8 cellular contexts compared by ENCODE assay signal in genomic region chr22:29031236-29031982, GRCh38. TPM values are rescaled to one million over a fixed set of nuclear protein-coding genes. Genes with fewer than 3 reads are reported as not detected.
A peak's percentile ranks its signal among the peaks of the same experiment; 100 is the strongest.
DNase-seq lines count a peak whose midpoint lies in the region; ATAC-seq and TF ChIP-seq lines count a peak whose summit lies in the region.

No MANE protein-coding gene starts in this region.

- H3K4me3 Mint-ChIP-seq in CD8-positive, alpha-beta T cell, result no peak overlapping the region

- peak overlapping the region; percentile 54 for H3K4me3 ChIP-seq in SJCRH30
- no peak overlapping the region for H3K4me3 ChIP-seq in esophagus (ENCODE audit: low read depth in 1 of 2, low read length in 2 of 2)
- H3K4me3 ChIP-seq in CD8-positive, alpha-beta T cell (ENCODE audit: low read depth, low read length), result no peak overlapping the region

- peaks cover 11% of the 10 kb centered on the region for H3K4me1 Mint-ChIP-seq in CD8-positive, alpha-beta T cell (ENCODE audit: low read depth)

- H3K27ac Mint-ChIP-seq in CD8-positive, alpha-beta T cell, result no peak overlapping the region

- H3K27me3 ChIP-seq in SJCRH30 (no peaks in the 10 kb centered on the region), esophagus (ENCODE audit: control insufficient read depth in 1 of 2, insufficient read depth in 2 of 2, low read length in 2 of 2) (no peaks in the 10 kb centered on the region)
- H3K27me3 ChIP-seq in CD8-positive, alpha-beta T cell (ENCODE audit: insufficient read depth, low read length), result peaks cover 36% of the 10 kb centered on the region

- H3K36me3 ChIP-seq in SJCRH30 (no peaks in the 10 kb centered on the region), esophagus (ENCODE audit: control insufficient read depth in 2 of 2, insufficient read depth in 2 of 2, low read length in 1 of 2) (no peaks in the 10 kb centered on the region)
- H3K36me3 ChIP-seq in CD8-positive, alpha-beta T cell (ENCODE audit: insufficient read depth, low read length), result no peaks in the 10 kb centered on the region

- H3K4me1 ChIP-seq in SJCRH30 (peaks cover 14% of the 10 kb centered on the region), esophagus (ENCODE audit: control insufficient read depth in 2 of 2, insufficient read depth in 2 of 2, low read length in 1 of 2) (peaks cover 0 to 5% of the 10 kb centered on the region in 2 donors)
- H3K4me1 ChIP-seq in CD8-positive, alpha-beta T cell (ENCODE audit: insufficient read depth, low read length), result peaks cover 16% of the 10 kb centered on the region

- H3K9me3 Mint-ChIP-seq in CD8-positive, alpha-beta T cell, result no peaks in the 10 kb centered on the region

- H3K27ac ChIP-seq in SJCRH30 (peak overlapping the region; percentile 89), esophagus (ENCODE audit: low read depth in 2 of 2, low read length in 1 of 2) (peak overlapping the region; percentile 63 to 75)
- no peak overlapping the region for H3K27ac ChIP-seq in CD8-positive, alpha-beta T cell (ENCODE audit: low read depth, low read length)

- no peak for TF ChIP-seq CTCF in CD8-positive, alpha-beta T cell (IDR thresholded peaks at IDR 0.05)
- no peak for TF ChIP-seq CTCF in GM20000 (IDR thresholded peaks at IDR 0.05; ENCODE audit: extremely low read depth, missing control alignments)

- H3K27me3 Mint-ChIP-seq in CD8-positive, alpha-beta T cell (ENCODE audit: low read depth), result peaks cover 62% of the 10 kb centered on the region

- peak; percentile 99 for DNase-seq in EL
- peak; percentile 90 to 91 for DNase-seq in SJCRH30
- DNase-seq in myocyte (ENCODE audit: low read depth), result peak; percentile 95
- no peak for DNase-seq in CD8-positive, alpha-beta T cell
- no peak for DNase-seq in COLO668 (lab: John Stamatoyannopoulos, UW; ENCODE audit: unreplicated experiment)
- no peak for DNase-seq in NCI-H1436 treated with DMSO at 0.1 percent for 48 hours (lab: John Stamatoyannopoulos, UW)
- DNase-seq in GM20000 (ENCODE audit: low spot score), result no peak

- H3K36me3 Mint-ChIP-seq in CD8-positive, alpha-beta T cell, result no peaks in the 10 kb centered on the region

- intact Hi-C loops in CD8-positive, alpha-beta T cell (cut with DNase I, micrococcal nuclease), result no loop called here

- POLR2A ChIA-PET in CD8-positive, alpha-beta T cell (lab: Charles Lee), result no interaction called here

- ATAC-seq in CD8-positive, alpha-beta T cell, result no peak

- CTCF ChIA-PET in CD8-positive, alpha-beta T cell (lab: Charles Lee), result interaction anchor here (1.8 kb wide), 2 partner anchors 9 to 176 kb away, joined by 4 to 9 read pairs; no protein-coding TSS in a partner anchor

- no peaks in the 10 kb centered on the region for H3K9me3 ChIP-seq in SJCRH30 (replicated peaks)
- H3K9me3 ChIP-seq in esophagus (ENCODE audit: control insufficient read depth in 2 of 2, insufficient read depth in 1 of 2, low read depth in 1 of 2, low read length in 1 of 2), result no peaks in the 10 kb centered on the region
- no peaks in the 10 kb centered on the region for H3K9me3 ChIP-seq in CD8-positive, alpha-beta T cell (ENCODE audit: low read length)

- WGBS in esophagus, 2 donors, result 41 to 44% methylated on average over 17 of the region's 17 CpGs

RNA-seq across cellular contexts. Expression of gene C22orf31, which starts 30.2 kb away (rescaled TPM):
- not detected in 2 replicates for total RNA-seq in SJCRH30 (2014; rRNA removed; shearing (Covaris generic))
- under 1 TPM; 0.13 to 0.26 TPM for polyA plus RNA-seq in esophagus
- total RNA-seq in myocyte, result not detected in 2 replicates
- not detected for polyA plus RNA-seq in myocyte (2012)
- total RNA-seq in CD8-positive, alpha-beta T cell, result not detected

RNA-seq across cellular contexts. Expression of gene KREMEN1, which starts 41.4 kb away (rescaled TPM):
- 37.5 and 45.7 TPM in 2 replicates for total RNA-seq in SJCRH30 (2014; rRNA removed; shearing (Covaris generic))
- polyA plus RNA-seq in esophagus, result 10 to 100 TPM; 29.1 to 31.4 TPM
- 78.1 and 84.1 TPM in 2 replicates for total RNA-seq in myocyte
- 34.6 TPM for polyA plus RNA-seq in myocyte (2012)
- not detected for total RNA-seq in CD8-positive, alpha-beta T cell

Comparison
In these comparisons a context has a peak if more than half of its experiments do, and no peak if none do; other contexts are left out.
1. DNase-seq: peak in EL (single experiment), SJCRH30 (2 of 2) and myocyte (single experiment); none in CD8-positive, alpha-beta T cell (0 of 7), COLO668 (single experiment), NCI-H1436 treated with DMSO at 0.1 percent for 48 hours (single experiment) and GM20000 (single experiment).
2. RNA of gene KREMEN1, which starts 41.4 kb away (total RNA-seq): 78.1 to 84.1 TPM in myocyte and 37.5 to 45.7 TPM in SJCRH30; not detected in CD8-positive, alpha-beta T cell; every median in the first group is over 10 times any median in the second.